28 cellular contexts compared by ENCODE assay signal in the genomic region with DNA sequence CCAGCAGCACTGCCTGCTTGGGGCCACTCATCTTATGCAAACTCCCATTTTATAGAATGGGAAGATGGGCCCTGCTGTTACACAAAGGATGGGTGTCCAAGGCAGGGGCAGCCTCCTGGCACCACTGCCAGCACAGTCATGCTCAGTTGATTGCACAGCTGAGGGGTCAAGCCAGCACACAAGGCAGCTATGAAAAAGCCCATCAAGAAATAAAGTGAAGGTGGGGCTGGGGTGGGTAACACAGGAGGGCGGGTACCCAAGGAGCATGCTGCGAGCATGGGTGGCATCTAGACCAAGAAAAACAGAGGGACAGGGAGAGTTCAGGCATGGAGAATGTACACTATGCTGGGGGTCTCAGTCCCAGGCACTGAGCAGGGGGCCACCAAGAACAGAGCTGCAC.
"Had no signal": no experiment of that assay in that cellular context is flagged by ENCODE, and none has a peak within 500 bp of the region (broad histone marks: within the 10 kb centered on the region; RNA-seq: fewer than 3 reads in every experiment).

No MANE protein-coding gene starts in this region.

- H3K9me3 Mint-ChIP-seq: activated B cell treated with CpG ODN at 0.5 μM for 24 hours; activated CD8-positive, alpha-beta T cell treated with anti-CD3 and anti-CD28 coated beads for 36 hours; activated T-cell treated with anti-CD3 and anti-CD28 coated beads, Interleukin-2, amount 50 U/mL, for 4 hours; activated T-helper 17 cell treated with anti-CD3 and anti-CD28 coated beads, Interleukin-2, amount 50 U/mL, for 72 hours; central memory CD8-positive, alpha-beta T cell; T-helper 2 cell treated with Interferon-gamma antibody and Interleukin-4, amounts not matched to agents 5 μg/mL and 100 μg/mL, for 36 hours had no signal

- H3K27ac ChIP-seq: brain microvascular endothelial cell, coronary artery, epithelial cell of prostate, esophagus squamous epithelium, gastroesophageal sphincter, WERI-Rb-1 had no signal

- ATAC-seq: activated CD4-positive, CD25-positive, alpha-beta regulatory T cell treated with anti-CD3 and anti-CD28 coated beads, Interleukin-2, amount 50 U/mL, for 24 hours; activated CD8-positive, alpha-beta T cell treated with anti-CD3 and anti-CD28 coated beads for 36 hours; activated T-cell treated with anti-CD3 and anti-CD28 coated beads, Interleukin-2, amount 50 U/mL, for 4 hours; activated T-helper 17 cell treated with anti-CD3 and anti-CD28 coated beads, Interleukin-2, amount 50 U/mL, for 72 hours; gastroesophageal sphincter; T-helper 17 cell had no signal

- H3K4me3 ChIP-seq: coronary artery, esophagus squamous epithelium, gastroesophageal sphincter had no signal

- H3K4me3 Mint-ChIP-seq: activated B cell treated with CpG ODN at 0.5 μM for 24 hours; activated CD8-positive, alpha-beta T cell treated with anti-CD3 and anti-CD28 coated beads for 36 hours; activated naive CD8-positive, alpha-beta T cell; activated T-cell treated with anti-CD3 and anti-CD28 coated beads, Interleukin-2, amount 50 U/mL, for 4 hours; activated T-helper 17 cell treated with anti-CD3 and anti-CD28 coated beads, Interleukin-2, amount 50 U/mL, for 72 hours; central memory CD8-positive, alpha-beta T cell; T-helper 17 cell; T-helper 2 cell treated with Interferon-gamma antibody and Interleukin-4, amounts not matched to agents 5 μg/mL and 100 μg/mL, for 36 hours had no signal

- H3K27ac Mint-ChIP-seq: activated B cell treated with CpG ODN at 0.5 μM for 24 hours; activated CD8-positive, alpha-beta T cell treated with anti-CD3 and anti-CD28 coated beads for 36 hours; activated naive CD8-positive, alpha-beta T cell; activated T-helper 17 cell treated with anti-CD3 and anti-CD28 coated beads, Interleukin-2, amount 50 U/mL, for 72 hours; T-helper 17 cell; T-helper 2 cell treated with Interferon-gamma antibody and Interleukin-4, amounts not matched to agents 5 μg/mL and 100 μg/mL, for 36 hours had no signal

- DNase-seq: activated B cell treated with CpG ODN at 0.5 μM for 24 hours; activated CD4-positive, alpha-beta T cell treated with anti-CD3 and anti-CD28 coated beads for 48 hours; activated CD4-positive, alpha-beta T cell treated with anti-CD3 and anti-CD28 coated beads, Interleukin-2, amount 50 U/mL, for 1 hour; activated CD4-positive, alpha-beta T cell treated with anti-CD3 and anti-CD28 coated beads, Interleukin-2, amount 50 U/mL, for 48 hours; activated CD8-positive, alpha-beta T cell treated with anti-CD3 and anti-CD28 coated beads for 36 hours; activated effector memory CD4-positive, alpha-beta T cell treated with Interleukin-2 at 50 U/mL for 16 hours; activated gamma-delta T cell treated with Interleukin-2 at 50 U/mL for 16 hours; activated naive CD4-positive, alpha-beta T cell treated with anti-CD3 and anti-CD28 coated beads, Interleukin-2, amount 50 U/mL, for 16 hours; activated naive CD4-positive, alpha-beta T cell treated with Interleukin-2 at 50 U/mL for 16 hours; activated T-cell treated with anti-CD3 and anti-CD28 coated beads, Interleukin-2, amount 50 U/mL, for 4 hours; amniotic stem cell; brain microvascular endothelial cell; dermis blood vessel endothelial cell; effector CD8-positive, alpha-beta T cell; esophagus squamous epithelium; foreskin melanocyte; T-helper 1 cell; T-helper 17 cell; T1000; WERI-Rb-1 had no signal

- H3K36me3 Mint-ChIP-seq: activated naive CD8-positive, alpha-beta T cell had no signal

- H3K4me1 Mint-ChIP-seq: activated B cell treated with CpG ODN at 0.5 μM for 24 hours; activated T-helper 17 cell treated with anti-CD3 and anti-CD28 coated beads, Interleukin-2, amount 50 U/mL, for 72 hours; central memory CD8-positive, alpha-beta T cell; T-helper 17 cell had no signal

- H3K9me3 ChIP-seq: esophagus squamous epithelium, gastroesophageal sphincter had no signal

- H3K4me1 ChIP-seq: esophagus squamous epithelium had no signal

- H3K36me3 ChIP-seq: brain microvascular endothelial cell, esophagus squamous epithelium, gastroesophageal sphincter, WERI-Rb-1 had no signal
